In genomic region chr19:58558623-58559274, GRCh38 we compare ENCODE assay signal across 8 cellular contexts.
DNase-seq lines count a peak whose midpoint lies in the region; ATAC-seq lines count a peak whose summit lies in the region.

No MANE protein-coding gene starts in this region.

- ATAC-seq in GM18519 (IDR thresholded peaks at IDR 0.05; ENCODE audit: low FRiP score, unreplicated experiment) (peak; percentile 39), HG03039 (IDR thresholded peaks at IDR 0.05; ENCODE audit: unreplicated experiment) (peak; percentile 46)

- DNase-seq in T follicular helper cell (ENCODE audit: low read depth) (peak; percentile 100), T47D (ENCODE audit: low read depth in 1 of 2, low spot score in 1 of 2) (peak; percentile 89 to 97), iris pigment epithelial cell (ENCODE audit: low read depth) (peak; percentile 98), NCI-H187 (lab: John Stamatoyannopoulos, UW) (no peak), NCI-H510A (lab: John Stamatoyannopoulos, UW) (no peak)
- DNase-seq in stimulated activated CD4-positive, alpha-beta T cell treated with anti-CD3 and anti-CD28 coated beads, Interleukin-15, amount 100 ng/mL, for 1 hour (ENCODE audit: low read depth in 1 of 2, low spot score in 1 of 2), result peak; percentile 99 to 100

- in situ Hi-C loops in T47D (cut with HindIII; ENCODE audit: low pct_unique_long_range_greater_than_20kb, low sequenced_read_pairs), result no loop called here

Comparison
In these comparisons a context has a peak if more than half of its experiments do, and no peak if none do; other contexts are left out.
1. DNase-seq: peak in T follicular helper cell (single experiment), T47D (2 of 2), iris pigment epithelial cell (single experiment) and stimulated activated CD4-positive, alpha-beta T cell treated with anti-CD3 and anti-CD28 coated beads, Interleukin-15, amount 100 ng/mL, for 1 hour (2 of 2); none in NCI-H187 (0 of 2) and NCI-H510A (single experiment).